30 cellular contexts compared by ENCODE assay signal in genomic region chr3:40851836-40852235, GRCh38.
"Had no signal": no experiment of that assay in that cellular context is flagged by ENCODE, and none has a peak within 500 bp of the region (broad histone marks: within the 10 kb centered on the region; RNA-seq: fewer than 3 reads in every experiment).

No MANE protein-coding gene starts in this region.

- H2AFZ ChIP-seq: parathyroid adenoma had no signal

- FAIRE-seq: small intestine had no signal

- ATAC-seq: naive thymus-derived CD8-positive, alpha-beta T cell; natural killer cell treated with Interleukin-12 subunit alpha and Interleukin-12 subunit beta and Interleukin-15 and Interleukin-18, amount 100 ng/mL, for 72 hours; psoas muscle; right cardiac atrium; right lobe of liver; stimulated activated effector memory CD8-positive, alpha-beta T cell treated with anti-CD3 and anti-CD28 coated beads, Interleukin-12 subunit alpha, Interleukin-12 subunit beta, amount 100 ng/mL, for 72 hours; stimulated activated naive B cell treated with anti-CD40 and anti-IgM and Interleukin-4, amounts not matched to agents 10 μg/mL and 1 μg/mL and 100 μg/mL, for 72 hours; upper lobe of right lung had no signal

- H3K27me3 Mint-ChIP-seq: progenitor cell of endocrine pancreas; stimulated activated naive B cell treated with anti-CD40 and anti-IgM and Interleukin-4, amounts not matched to agents 10 μg/mL and 1 μg/mL and 100 μg/mL, for 72 hours had no signal

- H3K4me3 ChIP-seq: ovary, psoas muscle, right lobe of liver, sigmoid colon, stomach, testis, tibial artery, transverse colon, upper lobe of right lung, uterus had no signal

- H3K27me3 ChIP-seq: neutrophil, ovary, right lobe of liver, sigmoid colon, stomach, testis, tibial artery, transverse colon, upper lobe of right lung, uterus had no signal

- H3K9ac ChIP-seq: parathyroid adenoma had no signal

- H3K4me1 Mint-ChIP-seq: nephron progenitor cell; neural crest cell; stimulated activated effector memory CD8-positive, alpha-beta T cell treated with anti-CD3 and anti-CD28 coated beads, Interleukin-12 subunit alpha, Interleukin-12 subunit beta, amount 100 ng/mL, for 72 hours had no signal

- H3K4me1 ChIP-seq: parathyroid adenoma, psoas muscle, right lobe of liver, stomach, testis, tibial artery, transverse colon, upper lobe of right lung, uterus had no signal

- H3K9me3 Mint-ChIP-seq: naive thymus-derived CD8-positive, alpha-beta T cell; nephron progenitor cell; stimulated activated effector memory CD8-positive, alpha-beta T cell treated with anti-CD3 and anti-CD28 coated beads, Interleukin-12 subunit alpha, Interleukin-12 subunit beta, amount 100 ng/mL, for 72 hours; stimulated activated naive B cell treated with anti-CD40 and anti-IgM and Interleukin-4, amounts not matched to agents 10 μg/mL and 1 μg/mL and 100 μg/mL, for 72 hours; stimulated activated naive CD8-positive, alpha-beta T cell treated with anti-CD3 and anti-CD28 coated beads, Interleukin-15, Interleukin-2, amounts not matched to agents 100 ng/mL and 50 ng/mL, for 24 hours had no signal

- H3K9me3 ChIP-seq: neutrophil, ovary, psoas muscle, right lobe of liver, sigmoid colon, stomach, testis, tibial artery, transverse colon, upper lobe of right lung, uterus had no signal

- H3K36me3 Mint-ChIP-seq: naive thymus-derived CD8-positive, alpha-beta T cell; natural killer cell treated with Interleukin-12 subunit alpha and Interleukin-12 subunit beta and Interleukin-15 and Interleukin-18, amount 100 ng/mL, for 72 hours; stimulated activated effector memory CD8-positive, alpha-beta T cell treated with anti-CD3 and anti-CD28 coated beads, Interleukin-12 subunit alpha, Interleukin-12 subunit beta, amount 100 ng/mL, for 72 hours; stimulated activated naive B cell treated with anti-CD40 and anti-IgM and Interleukin-4, amounts not matched to agents 10 μg/mL and 1 μg/mL and 100 μg/mL, for 72 hours; type B pancreatic cell had no signal

- H3K79me2 ChIP-seq: parathyroid adenoma had no signal

- H3K4me3 Mint-ChIP-seq: naive thymus-derived CD8-positive, alpha-beta T cell; natural killer cell treated with Interleukin-12 subunit alpha and Interleukin-12 subunit beta and Interleukin-15 and Interleukin-18, amount 100 ng/mL, for 72 hours; nephron progenitor cell; neural crest cell; stimulated activated effector memory CD8-positive, alpha-beta T cell treated with anti-CD3 and anti-CD28 coated beads, Interleukin-12 subunit alpha, Interleukin-12 subunit beta, amount 100 ng/mL, for 72 hours; stimulated activated naive B cell treated with anti-CD40 and anti-IgM and Interleukin-4, amounts not matched to agents 10 μg/mL and 1 μg/mL and 100 μg/mL, for 72 hours; stimulated activated naive CD8-positive, alpha-beta T cell treated with anti-CD3 and anti-CD28 coated beads, Interleukin-15, Interleukin-2, amounts not matched to agents 100 ng/mL and 50 ng/mL, for 24 hours; type B pancreatic cell had no signal

- H3K27ac ChIP-seq: neutrophil, ovary, parathyroid adenoma, psoas muscle, right lobe of liver, sigmoid colon, stomach, testis, tibial artery, transverse colon, upper lobe of right lung, uterus had no signal

- DNase-seq: naive thymus-derived CD8-positive, alpha-beta T cell; nephron progenitor cell; nucleus accumbens; ovary; posterior cingulate gyrus; psoas muscle; right cardiac atrium; right lobe of liver; sigmoid colon; small intestine; stimulated activated CD4-positive, alpha-beta T cell treated with anti-CD3 and anti-CD28 coated beads, Interleukin-15, amount 100 ng/mL, for 24 hours; stimulated activated CD4-positive, alpha-beta T cell treated with anti-CD3 and anti-CD28 coated beads, Interleukin-2, amount 100 ng/mL, for 24 hours; stimulated activated CD4-positive, alpha-beta T cell treated with anti-CD3 and anti-CD28 coated beads, Interleukin-2, amount 100 ng/mL, for 48 hours; stimulated activated CD4-positive, alpha-beta T cell treated with anti-CD3 and anti-CD28 coated beads, Interleukin-4, amount 100 ng/mL, for 24 hours; stimulated activated naive B cell treated with anti-CD40 and anti-IgM and Interleukin-4, amounts not matched to agents 10 μg/mL and 1 μg/mL and 100 μg/mL, for 72 hours; stimulated activated naive CD4-positive, alpha-beta T cell treated with Interleukin-2 at 50 U/mL for 16 hours; stomach; testis; tibial artery; transverse colon; upper lobe of right lung; uterus had no signal

- H3K27ac Mint-ChIP-seq: naive thymus-derived CD8-positive, alpha-beta T cell; natural killer cell treated with Interleukin-12 subunit alpha and Interleukin-12 subunit beta and Interleukin-15 and Interleukin-18, amount 100 ng/mL, for 72 hours; nephron progenitor cell; progenitor cell of endocrine pancreas; stimulated activated effector memory CD8-positive, alpha-beta T cell treated with anti-CD3 and anti-CD28 coated beads, Interleukin-12 subunit alpha, Interleukin-12 subunit beta, amount 100 ng/mL, for 72 hours; stimulated activated naive B cell treated with anti-CD40 and anti-IgM and Interleukin-4, amounts not matched to agents 10 μg/mL and 1 μg/mL and 100 μg/mL, for 72 hours; stimulated activated naive CD8-positive, alpha-beta T cell treated with anti-CD3 and anti-CD28 coated beads, Interleukin-15, Interleukin-2, amounts not matched to agents 100 ng/mL and 50 ng/mL, for 24 hours; type B pancreatic cell had no signal

- H3K36me3 ChIP-seq: neutrophil, ovary, right lobe of liver, sigmoid colon, stomach, tibial artery, transverse colon, upper lobe of right lung, uterus had no signal
